In the genomic region with DNA sequence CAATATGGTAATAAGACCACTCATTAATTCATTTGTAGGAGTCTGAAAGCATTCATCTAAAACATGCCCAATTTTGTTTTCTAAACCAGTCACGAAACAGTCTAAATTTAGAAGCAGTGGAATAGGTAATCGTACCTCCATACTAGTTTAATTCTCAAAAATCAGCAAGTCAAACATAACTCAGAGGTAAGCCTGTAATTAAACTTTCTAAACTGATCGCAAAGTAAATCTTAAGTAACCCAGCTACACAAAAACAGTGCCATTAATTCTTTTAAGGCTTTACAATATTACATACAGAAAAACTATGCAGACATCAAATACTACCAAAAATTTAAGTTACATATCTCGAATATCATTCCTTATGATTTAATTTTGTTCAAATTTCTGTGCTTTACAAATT, we compare ENCODE assay signal across 1 cellular context.
TF ChIP-seq lines count a peak whose summit lies in the region.

No MANE protein-coding gene starts in this region.

TF ChIP-seq in WTC11, 78 proteins besides CTCF, POLR2A, EP300 and RAD21 (continued from another document):
- TF ChIP-seq USF2 (CRISPR knock-in tag; IDR thresholded peaks at IDR 0.05) (no peak), PREB (CRISPR knock-in tag; IDR thresholded peaks at IDR 0.05; ENCODE audit: borderline replicate concordance) (no peak), TEAD1 (CRISPR knock-in tag; IDR thresholded peaks at IDR 0.05) (no peak)
